Comparison of ENCODE assay signal across 8 cellular contexts in the genomic region with DNA sequence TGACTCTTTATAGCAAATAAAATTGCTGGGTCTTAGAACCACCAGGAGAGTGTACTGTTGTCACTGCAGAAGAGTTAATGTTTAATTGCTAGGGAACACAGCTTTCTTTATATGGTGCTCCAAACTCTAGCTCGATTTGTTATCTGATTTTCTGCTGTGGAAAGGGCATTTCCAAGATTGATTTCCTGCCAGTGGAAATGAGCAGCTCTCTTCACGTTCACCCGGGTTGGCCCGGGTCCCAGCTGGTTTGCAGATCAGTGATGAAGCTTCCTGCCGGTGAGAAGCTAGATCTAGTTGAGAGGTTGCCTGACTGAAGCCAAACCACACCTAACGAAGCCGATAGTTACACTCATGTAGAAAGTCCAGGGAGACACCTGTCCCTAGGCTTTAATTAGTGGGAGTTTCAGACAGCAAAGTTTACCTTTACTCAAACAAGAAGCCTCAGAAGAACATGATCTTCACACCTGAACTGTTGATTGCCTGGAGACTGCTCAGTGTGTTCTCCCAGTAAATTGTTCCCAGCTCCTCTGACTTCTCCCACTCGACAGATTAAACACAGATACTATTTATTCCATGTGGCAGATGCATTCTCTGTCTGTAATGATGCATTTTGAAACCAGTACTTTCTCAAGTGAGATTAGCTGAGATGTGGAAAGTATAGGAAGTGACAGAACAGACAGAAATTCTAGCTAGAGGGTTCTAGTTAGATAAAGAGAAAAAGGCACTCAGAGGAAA. TPM values are rescaled to one million over a fixed set of nuclear protein-coding genes. Genes with fewer than 3 reads are reported as not detected.
DNase-seq lines count a peak whose midpoint lies in the region; FAIRE-seq and TF ChIP-seq lines count a peak whose summit lies in the region.

No MANE protein-coding gene starts in this region.

- H3K9me2 ChIP-seq in MM.1S (replicated peaks; ENCODE audit: insufficient read depth, low read length) = no peaks in the 10 kb centered on the region

- peak overlapping the region; percentile 52 for H3K4me3 Mint-ChIP-seq in HFFc6

- intact Hi-C loops in endothelial cell of umbilical vein (cut with micrococcal nuclease) = loop anchor here (2.0 to 10.0 kb wide), 2 partner anchors 105 to 325 kb away; a partner anchor contains a TSS
- intact Hi-C loops in posterior cingulate gyrus (cut with DNase I) = no loop called here

- peaks cover 53% of the 10 kb centered on the region for H3K4me1 Mint-ChIP-seq in HFFc6 (ENCODE audit: low read depth)

- H3K4me1 ChIP-seq in MM.1S (ENCODE audit: low read length) (peaks cover 37% of the 10 kb centered on the region), endothelial cell of umbilical vein (ENCODE audit: control insufficient read depth, extremely low read depth, insufficient read depth, low read length) (peaks cover 20% of the 10 kb centered on the region)

- CTCF ChIA-PET in endothelial cell of umbilical vein (lab: Charles Lee) = interaction anchor here (0.6 to 3.7 kb wide), 14 partner anchors 8 to 273 kb away, joined by 3 to 34 read pairs (median 4); a partner anchor contains a TSS

- H3K9ac ChIP-seq in MM.1S (ENCODE audit: low read length) (peak overlapping the region; percentile 69), endothelial cell of umbilical vein (replicated peaks; ENCODE audit: extremely low read depth, insufficient read depth, low read length) (peak overlapping the region; percentile 3)

- BruUV-seq in endothelial cell of umbilical vein (replicated peaks; lab: Mats Ljungman, UMichigan) = no TSS peak

- H3K27me3 ChIP-seq in MM.1S (replicated peaks; ENCODE audit: insufficient read depth, low read length) (no peaks in the 10 kb centered on the region), endothelial cell of umbilical vein (ENCODE audit: control insufficient read depth in 2 of 2, insufficient read depth in 2 of 2, low read length in 2 of 2) (no peaks in the 10 kb centered on the region)

- H2AFZ ChIP-seq in MM.1S (ENCODE audit: low read length) = peak overlapping the region; percentile 19; the same call in 1 of the 2 replicates
- no peak overlapping the region for H2AFZ ChIP-seq in endothelial cell of umbilical vein (ENCODE audit: low read depth, low read length)

- peak overlapping the region; percentile 97 for H3K4me2 ChIP-seq in MM.1S (ENCODE audit: low read depth, low read length)
- H3K4me2 ChIP-seq in endothelial cell of umbilical vein (ENCODE audit: insufficient read depth, low read length) = peak overlapping the region; percentile 70

- 0 out of 2 replicates have a peak, but pooled peaks cover 5% of the 10 kb centered on the region for H3K27me3 Mint-ChIP-seq in HFFc6 (ENCODE audit: insufficient read depth)

- H3K9me3 ChIP-seq in MM.1S (replicated peaks; ENCODE audit: insufficient read depth, low read length) (no peaks in the 10 kb centered on the region), endothelial cell of umbilical vein (replicated peaks; ENCODE audit: control insufficient read depth, insufficient read depth, low read length) (no peaks in the 10 kb centered on the region)

- H3F3A ChIP-seq in MM.1S (ENCODE audit: insufficient read depth, low read length) = peaks cover 38% of the 10 kb centered on the region

- H3K9me1 ChIP-seq in endothelial cell of umbilical vein (replicated peaks; ENCODE audit: control insufficient read depth, extremely low read depth, insufficient read depth, low read length) = no peaks in the 10 kb centered on the region

- H3K27ac ChIP-seq in MM.1S (ENCODE audit: low read length) = peak overlapping the region; percentile 95
- H3K27ac ChIP-seq in endothelial cell of umbilical vein (ENCODE audit: insufficient read depth, low read depth, low read length) = peak overlapping the region; percentile 37

- dilution Hi-C loops in endothelial cell of umbilical vein (cut with MboI; ENCODE audit: extremely low pct_ligation_motif_present, low sequenced_read_pairs) = loop anchor here (25.0 kb wide), 2 partner anchors 102 to 273 kb away; a partner anchor contains a TSS

- H3K4me3 ChIP-seq in MM.1S (ENCODE audit: low read length) (peak overlapping the region; percentile 36; the same call in 1 of the 2 replicates), endothelial cell of umbilical vein (replicated peaks in 1 of 3; ENCODE audit: insufficient read depth in 1 of 3, low read depth in 1 of 3, low read length in 3 of 3) (no peak overlapping the region)

- no peaks in the 10 kb centered on the region for H4K20me1 ChIP-seq in MM.1S (ENCODE audit: insufficient read depth, low read length)
- no peaks in the 10 kb centered on the region for H4K20me1 ChIP-seq in endothelial cell of umbilical vein (replicated peaks; ENCODE audit: control insufficient read depth, extremely low read depth, insufficient read depth, low read length)

- peak; percentile 21 for DNase-seq in SKM-1 treated with dmso at 0.1 percent for 144 hours (lab: John Stamatoyannopoulos, UW; ENCODE audit: unreplicated experiment)
- no peak for DNase-seq in SKM-1 (lab: John Stamatoyannopoulos, UW; ENCODE audit: unreplicated experiment)
- DNase-seq in HFFc6 = peak; percentile 41
- peak; percentile 49 for DNase-seq in MM.1S
- DNase-seq in activated CD4-positive, alpha-beta T cell treated with anti-CD3 and anti-CD28 coated beads for 48 hours = peak; percentile 72
- peak; percentile 73 for DNase-seq in endothelial cell of umbilical vein (ENCODE audit: low read depth, low spot score)
- peak in 6 of 10 donors; percentile 22 to 85 (median 52) for DNase-seq in posterior cingulate gyrus
- DNase-seq in erythroblast (lab: John Stamatoyannopoulos, UW) = no peak

- POLR2A ChIA-PET in endothelial cell of umbilical vein (lab: Charles Lee) = interaction anchor here (1.5 kb wide), 1 partner anchor 28 kb away, joined by 4 read pairs; a partner anchor contains a TSS

- no peaks in the 10 kb centered on the region for H3K9me3 Mint-ChIP-seq in HFFc6

- H3K36me3 Mint-ChIP-seq in HFFc6 (ENCODE audit: low read depth) = peaks cover 5% of the 10 kb centered on the region; the same call in 1 of the 2 replicates

- H3K79me2 ChIP-seq in MM.1S (ENCODE audit: low read length) (no peaks in the 10 kb centered on the region), endothelial cell of umbilical vein (ENCODE audit: control insufficient read depth, insufficient read depth, low read length) (no peaks in the 10 kb centered on the region)

- no peak for TF ChIP-seq POLR2A in endothelial cell of umbilical vein (IDR thresholded peaks at IDR 0.05; ENCODE audit: low read depth, low read length)
- no peak for TF ChIP-seq POLR2A in erythroblast (IDR thresholded peaks at IDR 0.05; ENCODE audit: low read length)

- peak overlapping the region; percentile 83 for H3K27ac Mint-ChIP-seq in HFFc6

- TF ChIP-seq CTCF in HFFc6 (IDR thresholded peaks at IDR 0.05) = peak; percentile 41
- peak; percentile 24; the same call in 1 of the 2 replicates for TF ChIP-seq CTCF in MM.1S (IDR thresholded peaks at IDR 0.05; ENCODE audit: low read length)
- no peak for TF ChIP-seq CTCF in endothelial cell of umbilical vein (IDR thresholded peaks at IDR 0.05; ENCODE audit: extremely low read depth in 1 of 2, insufficient read depth in 1 of 2, low read depth in 1 of 2, low read length in 2 of 2)

- H3K36me3 ChIP-seq in MM.1S (replicated peaks; ENCODE audit: insufficient read depth, low read length) = no peaks in the 10 kb centered on the region
- no peaks in the 10 kb centered on the region for H3K36me3 ChIP-seq in endothelial cell of umbilical vein (ENCODE audit: control insufficient read depth in 2 of 2, extremely low read depth in 1 of 2, insufficient read depth in 2 of 2, low read length in 2 of 2)

- FAIRE-seq in endothelial cell of umbilical vein (lab: Jason Lieb, UNC) = peak; percentile 90

TF ChIP-seq in endothelial cell of umbilical vein, 7 proteins besides CTCF, POLR2A, EP300 and RAD21:
- TF ChIP-seq FOS (IDR thresholded peaks at IDR 0.05; ENCODE audit: borderline replicate concordance, insufficient read depth, low read length) (peak; percentile 11), JUN (IDR thresholded peaks at IDR 0.05; ENCODE audit: borderline replicate concordance, insufficient read depth, insufficient read length, low read depth) (no peak), GATA2 (IDR thresholded peaks at IDR 0.05; ENCODE audit: insufficient read depth, insufficient read length, low read depth, low read length) (peak; percentile 92), POLR2AphosphoS5 (IDR thresholded peaks at IDR 0.05; ENCODE audit: insufficient read depth, low read depth, low read length) (no peak), EZH2 (IDR thresholded peaks at IDR 0.05; ENCODE audit: borderline replicate concordance, low read depth, low read length, severe bottlenecking) (no peak), MYC (IDR thresholded peaks at IDR 0.05; ENCODE audit: low read depth, low read length) (no peak)
- TF ChIP-seq, protein P1, sequence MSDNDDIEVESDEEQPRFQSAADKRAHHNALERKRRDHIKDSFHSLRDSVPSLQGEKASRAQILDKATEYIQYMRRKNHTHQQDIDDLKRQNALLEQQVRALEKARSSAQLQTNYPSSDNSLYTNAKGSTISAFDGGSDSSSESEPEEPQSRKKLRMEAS (IDR thresholded peaks at IDR 0.05; ENCODE audit: insufficient read depth, insufficient read length) = no peak

RNA-seq across cellular contexts. Expression of a gene that starts 27.8 kb away (rescaled TPM):
- 1 to 10 TPM; 2.8 to 3.8 (median 3.1) TPM for total RNA-seq in HFFc6 (2021; fragmentation: NEBNext Ultra II Directional; extraction: Animal tissue kit (Norgen Biotek cat#: 25700))
- total RNA-seq in endothelial cell of umbilical vein = 6.0 TPM in 2 replicates
- polyA plus RNA-seq in endothelial cell of umbilical vein = 4.3 TPM in 2 replicates
- polyA plus RNA-seq in endothelial cell of umbilical vein (2011; cell fraction: cytosol; rRNA removed) = 2.6 and 3.1 TPM in 2 replicates
- 1.3 and 1.5 TPM in 2 replicates for polyA plus RNA-seq in endothelial cell of umbilical vein (2011; cell fraction: nucleus; rRNA removed)
- polyA plus RNA-seq in endothelial cell of umbilical vein (2012) = 3.8 and 5.2 TPM in 2 replicates
- 9.5 and 11.6 TPM in 2 replicates for polyA minus RNA-seq in endothelial cell of umbilical vein
- polyA minus RNA-seq in endothelial cell of umbilical vein (2011; cell fraction: cytosol; rRNA and poly(A)+ RNA removed) = 0.20 TPM
- polyA minus RNA-seq in endothelial cell of umbilical vein (2011; cell fraction: nucleus; rRNA and poly(A)+ RNA removed) = 1.8 and 1.9 TPM in 2 replicates

RNA-seq across cellular contexts. Expression of a gene that starts 30.3 kb away (rescaled TPM):
- 10 to 100 TPM in 5 of 6 experiments, 1 to 10 TPM in 1; 10.0 to 17.3 (median 13.8) TPM for total RNA-seq in HFFc6 (2021; fragmentation: NEBNext Ultra II Directional; extraction: Animal tissue kit (Norgen Biotek cat#: 25700))
- 14.6 and 21.1 TPM in 2 replicates for total RNA-seq in endothelial cell of umbilical vein
- 17.6 and 18.5 TPM in 2 replicates for polyA plus RNA-seq in endothelial cell of umbilical vein
- polyA plus RNA-seq in endothelial cell of umbilical vein (2011; cell fraction: cytosol; rRNA removed) = 12.6 and 14.3 TPM in 2 replicates
- polyA plus RNA-seq in endothelial cell of umbilical vein (2011; cell fraction: nucleus; rRNA removed) = 163 and 195 TPM in 2 replicates
- 14.4 and 19.0 TPM in 2 replicates for polyA plus RNA-seq in endothelial cell of umbilical vein (2012)
- 20.2 and 30.2 TPM in 2 replicates for polyA minus RNA-seq in endothelial cell of umbilical vein
- 4.7 TPM for polyA minus RNA-seq in endothelial cell of umbilical vein (2011; cell fraction: cytosol; rRNA and poly(A)+ RNA removed)
- 29.8 and 40.7 TPM in 2 replicates for polyA minus RNA-seq in endothelial cell of umbilical vein (2011; cell fraction: nucleus; rRNA and poly(A)+ RNA removed)

Comparison
In these comparisons a context has a peak if more than half of its experiments do, and no peak if none do; other contexts are left out.
1. DNase-seq: peak in SKM-1 treated with dmso at 0.1 percent for 144 hours (single experiment), HFFc6 (single experiment), MM.1S (single experiment), activated CD4-positive, alpha-beta T cell treated with anti-CD3 and anti-CD28 coated beads for 48 hours (single experiment), endothelial cell of umbilical vein (single experiment) and posterior cingulate gyrus (6 of 10); none in SKM-1 (single experiment) and erythroblast (0 of 2).
2. CTCF ChIP-seq: peak in HFFc6 (single experiment) and MM.1S (single experiment); none in endothelial cell of umbilical vein (0 of 2).